Comparison of ENCODE assay signal across 11 cellular contexts in the genomic region with DNA sequence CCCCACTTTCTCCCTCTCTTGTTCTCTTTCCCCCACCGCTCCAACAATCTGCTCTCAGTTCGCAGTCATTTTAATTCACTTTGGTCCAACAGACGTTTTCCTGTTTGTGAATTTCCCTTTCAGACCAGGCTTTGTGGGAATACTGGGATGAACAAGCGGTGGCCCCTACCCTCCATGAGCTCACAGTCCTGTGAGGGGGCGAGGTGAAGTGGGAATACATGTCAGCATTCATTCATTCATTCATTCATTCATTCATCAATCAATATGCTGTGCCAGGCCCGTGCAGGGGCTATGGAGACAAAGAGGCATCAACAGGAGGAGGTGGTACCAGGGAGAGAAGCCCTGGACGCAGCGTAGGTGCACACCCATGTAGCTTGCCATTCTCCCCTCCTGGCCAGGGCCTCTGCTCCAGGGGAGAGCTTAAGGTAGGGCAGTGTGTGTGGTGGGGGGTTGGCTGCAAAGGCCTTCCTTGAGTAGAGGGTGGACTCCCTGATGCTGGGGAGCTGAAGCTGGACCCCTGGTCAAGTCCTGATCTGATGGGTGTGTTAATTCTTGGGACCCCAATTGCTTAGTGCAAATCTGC. TPM values are rescaled to one million over a fixed set of nuclear protein-coding genes. Genes with fewer than 3 reads are reported as not detected.
DNase-seq lines count a peak whose midpoint lies in the region; ATAC-seq and TF ChIP-seq lines count a peak whose summit lies in the region.
"Had no signal": no experiment of that assay in that cellular context is flagged by ENCODE, and none has a peak within 500 bp of the region (broad histone marks: within the 10 kb centered on the region; RNA-seq: fewer than 3 reads in every experiment).

No MANE protein-coding gene starts in this region.

- peaks cover 11% of the 10 kb centered on the region for H3K4me1 ChIP-seq in HEK293 (ENCODE audit: control insufficient read depth, insufficient read depth, low read length)

- peak overlapping the region; percentile 63 for H3K27ac Mint-ChIP-seq in activated T-cell treated with anti-CD3 and anti-CD28 coated beads, Interleukin-2, amount 50 U/mL, for 72 hours
- peak overlapping the region; percentile 92 for H3K27ac Mint-ChIP-seq in activated naive CD8-positive, alpha-beta T cell treated with anti-CD3 and anti-CD28 coated beads, Interleukin-2, amount 50 U/mL, for 24 hours
- peak overlapping the region; percentile 44 to 90 (median 90) for H3K27ac Mint-ChIP-seq in nephron

- H3K4me3 Mint-ChIP-seq in activated T-cell treated with anti-CD3 and anti-CD28 coated beads, Interleukin-2, amount 50 U/mL, for 72 hours: no peak overlapping the region
- H3K4me3 Mint-ChIP-seq in activated T-cell treated with anti-CD3 and anti-CD28 coated beads, Interleukin-2, amount 50 U/mL, for 4 hours: no peak overlapping the region
- peak overlapping the region; percentile 4 for H3K4me3 Mint-ChIP-seq in activated naive CD8-positive, alpha-beta T cell treated with anti-CD3 and anti-CD28 coated beads, Interleukin-2, amount 50 U/mL, for 24 hours
- no peak overlapping the region for H3K4me3 Mint-ChIP-seq in nephron

- H3K27me3 Mint-ChIP-seq in activated T-cell treated with anti-CD3 and anti-CD28 coated beads, Interleukin-2, amount 50 U/mL, for 72 hours (ENCODE audit: low read depth): peaks cover 26% of the 10 kb centered on the region
- no peaks in the 10 kb centered on the region for H3K27me3 Mint-ChIP-seq in activated T-cell treated with anti-CD3 and anti-CD28 coated beads, Interleukin-2, amount 50 U/mL, for 4 hours (ENCODE audit: low read depth)
- peaks cover 5% of the 10 kb centered on the region for H3K27me3 Mint-ChIP-seq in activated naive CD8-positive, alpha-beta T cell treated with anti-CD3 and anti-CD28 coated beads, Interleukin-2, amount 50 U/mL, for 24 hours
- peaks cover 4% of the 10 kb centered on the region for H3K27me3 Mint-ChIP-seq in nephron (ENCODE audit: low read depth)

- TF ChIP-seq CTCF in HEK293 (tag by site-specific recombination; IDR thresholded peaks at IDR 0.05): no peak
- TF ChIP-seq CTCF in nephron (IDR thresholded peaks at IDR 0.05; ENCODE audit: unreplicated experiment in 3 of 3): no peak

- ATAC-seq in activated T-cell treated with anti-CD3 and anti-CD28 coated beads, Interleukin-2, amount 50 U/mL, for 72 hours (replicated peaks in 1 of 2): no peak
- ATAC-seq in activated T-cell treated with anti-CD3 and anti-CD28 coated beads, Interleukin-2, amount 50 U/mL, for 4 hours: no peak
- ATAC-seq in activated naive CD8-positive, alpha-beta T cell treated with anti-CD3 and anti-CD28 coated beads, Interleukin-2, amount 50 U/mL, for 24 hours: no peak
- ATAC-seq in HG02588 (IDR thresholded peaks at IDR 0.05; ENCODE audit: unreplicated experiment): no peak
- ATAC-seq in HG03469 (IDR thresholded peaks at IDR 0.05; ENCODE audit: unreplicated experiment): no peak

- no peak overlapping the region for H3K27ac ChIP-seq in HEK293 (ENCODE audit: extremely low read depth, low read depth, low read length)

- no peaks in the 10 kb centered on the region for H3K9me3 Mint-ChIP-seq in activated T-cell treated with anti-CD3 and anti-CD28 coated beads, Interleukin-2, amount 50 U/mL, for 72 hours
- no peaks in the 10 kb centered on the region for H3K9me3 Mint-ChIP-seq in activated T-cell treated with anti-CD3 and anti-CD28 coated beads, Interleukin-2, amount 50 U/mL, for 4 hours
- no peaks in the 10 kb centered on the region for H3K9me3 Mint-ChIP-seq in activated naive CD8-positive, alpha-beta T cell treated with anti-CD3 and anti-CD28 coated beads, Interleukin-2, amount 50 U/mL, for 24 hours
- H3K9me3 Mint-ChIP-seq in nephron: no peaks in the 10 kb centered on the region

- no peak for DNase-seq in activated T-cell treated with anti-CD3 and anti-CD28 coated beads, Interleukin-2, amount 50 U/mL, for 72 hours
- DNase-seq in activated T-cell treated with anti-CD3 and anti-CD28 coated beads, Interleukin-2, amount 50 U/mL, for 4 hours: no peak
- DNase-seq in activated naive CD8-positive, alpha-beta T cell treated with anti-CD3 and anti-CD28 coated beads, Interleukin-2, amount 50 U/mL, for 24 hours: no peak
- no peak for DNase-seq in NCI-H1694 (lab: John Stamatoyannopoulos, UW)
- DNase-seq: NCI-H446, SHP77 had no signal

- peaks cover 42% of the 10 kb centered on the region for H3K4me1 Mint-ChIP-seq in activated T-cell treated with anti-CD3 and anti-CD28 coated beads, Interleukin-2, amount 50 U/mL, for 72 hours (ENCODE audit: low read depth)
- H3K4me1 Mint-ChIP-seq in activated T-cell treated with anti-CD3 and anti-CD28 coated beads, Interleukin-2, amount 50 U/mL, for 4 hours (ENCODE audit: low read depth): peaks cover 3% of the 10 kb centered on the region
- H3K4me1 Mint-ChIP-seq in activated naive CD8-positive, alpha-beta T cell treated with anti-CD3 and anti-CD28 coated beads, Interleukin-2, amount 50 U/mL, for 24 hours: peaks cover 73% of the 10 kb centered on the region
- peaks cover 81% of the 10 kb centered on the region for H3K4me1 Mint-ChIP-seq in nephron

- H3K36me3 Mint-ChIP-seq in activated T-cell treated with anti-CD3 and anti-CD28 coated beads, Interleukin-2, amount 50 U/mL, for 72 hours (ENCODE audit: insufficient read depth in 2 of 2): peaks cover 0 to 2% of the 10 kb centered on the region in 2 donors
- no peaks in the 10 kb centered on the region for H3K36me3 Mint-ChIP-seq in activated T-cell treated with anti-CD3 and anti-CD28 coated beads, Interleukin-2, amount 50 U/mL, for 4 hours (ENCODE audit: insufficient read depth)
- H3K36me3 Mint-ChIP-seq in activated naive CD8-positive, alpha-beta T cell treated with anti-CD3 and anti-CD28 coated beads, Interleukin-2, amount 50 U/mL, for 24 hours (ENCODE audit: low read depth): no peaks in the 10 kb centered on the region
- no peaks in the 10 kb centered on the region for H3K36me3 Mint-ChIP-seq in nephron (ENCODE audit: low read depth)

- CTCF ChIA-PET in HEK293 (lab: Yijun Ruan, JAX): interaction anchor here (0.6 to 1.8 kb wide), 5 partner anchors 8 to 471 kb away, joined by 3 to 8 read pairs (median 5); no protein-coding TSS in a partner anchor

- H3K4me3 ChIP-seq in HEK293 (ENCODE audit: low read depth, low read length): no peak overlapping the region

- POLR2A ChIA-PET in HEK293 (lab: Yijun Ruan, JAX): interaction anchor here (1.0 to 2.1 kb wide), 2 partner anchors 10 kb away, joined by 4 to 8 read pairs; no protein-coding TSS in a partner anchor

- no peaks in the 10 kb centered on the region for H3K36me3 ChIP-seq in HEK293 (ENCODE audit: control insufficient read depth in 2 of 2, insufficient read depth in 1 of 2, low read length in 2 of 2)

- H3K9me3 ChIP-seq in HEK293 (ENCODE audit: control insufficient read depth, insufficient read depth, low read depth, low read length): no peaks in the 10 kb centered on the region

TF ChIP-seq in HEK293, 187 proteins besides CTCF, POLR2A, EP300 and RAD21:
- TF ChIP-seq ZNF133 (tag by site-specific recombination; IDR thresholded peaks at IDR 0.05) (peak; percentile 61), ZNF24 (tag by site-specific recombination; IDR thresholded peaks at IDR 0.05) (0 out of 2 replicates have a peak, but pooled peaks have one; percentile 38), OVOL3 (tag by site-specific recombination; IDR thresholded peaks at IDR 0.05) (no peak)
TF ChIP-seq in HEK293: peak in this region for 2.

RNA-seq across cellular contexts. Expression of a gene that starts 16.1 kb away (rescaled TPM):
- total RNA-seq in activated T-cell treated with anti-CD3 and anti-CD28 coated beads, Interleukin-2, amount 50 U/mL, for 72 hours: 100 to 1,000 TPM in 1 of 2 donors, 10 to 100 TPM in 1; 44.5 to 102 TPM
- total RNA-seq in activated T-cell treated with anti-CD3 and anti-CD28 coated beads, Interleukin-2, amount 50 U/mL, for 4 hours: 10 to 100 TPM; 15.7 to 57.6 (median 36.6) TPM
- total RNA-seq: A673 had no signal
